Comparison of ENCODE assay signal across 9 cellular contexts in genomic region chr5:124920909-124921666, GRCh38.
DNase-seq lines count a peak whose midpoint lies in the region; ATAC-seq and TF ChIP-seq lines count a peak whose summit lies in the region.
"Had no signal": no experiment of that assay in that cellular context is flagged by ENCODE, and none has a peak within 500 bp of the region (broad histone marks: within the 10 kb centered on the region; RNA-seq: fewer than 3 reads in every experiment).

No MANE protein-coding gene starts in this region.

- WGBS in smooth muscle cell (ENCODE audit: low lambda C conversion rate): 72% methylated on average over 9 of the region's 9 CpGs
- 85% methylated on average over 9 of the region's 9 CpGs for WGBS in right cardiac atrium
- WGBS in stomach, 5 donors: 70 to 85% (median 77%) methylated on average over 9 of the region's 9 CpGs

- H3K9me3 ChIP-seq in smooth muscle cell (replicated peaks; ENCODE audit: low read depth) (no peaks in the 10 kb centered on the region), right cardiac atrium (ENCODE audit: control insufficient read depth, low read length) (no peaks in the 10 kb centered on the region), stomach (no peaks in the 10 kb centered on the region)

- peak overlapping the region; percentile 3 for H2AFZ ChIP-seq in smooth muscle cell (ENCODE audit: low read depth)

- DNase-seq in NAMALWA (ENCODE audit: low spot score) (peak; percentile 90), smooth muscle cell (lab: John Stamatoyannopoulos, UW; ENCODE audit: unreplicated experiment) (no peak), NCI-H1048 (lab: John Stamatoyannopoulos, UW) (no peak), right cardiac atrium (no peak), stomach (no peak)
- DNase-seq: HCEC 1CT; stimulated activated CD4-positive, alpha-beta T cell treated with anti-CD3 and anti-CD28 coated beads, Interleukin-12 subunit alpha, Interleukin-12 subunit beta, amount 100 ng/mL, for 4 hours had no signal

- no peak overlapping the region for H3K4me2 ChIP-seq in smooth muscle cell

- H3K27me3 ChIP-seq in smooth muscle cell (ENCODE audit: low read depth) (no peaks in the 10 kb centered on the region), right cardiac atrium (ENCODE audit: control insufficient read depth, insufficient read depth) (no peaks in the 10 kb centered on the region), stomach (no peaks in the 10 kb centered on the region)

- no peak overlapping the region for H3K9ac ChIP-seq in smooth muscle cell (ENCODE audit: low read depth)

- H3K36me3 ChIP-seq in smooth muscle cell (ENCODE audit: low read depth) (no peaks in the 10 kb centered on the region), stomach (no peaks in the 10 kb centered on the region)

- H3K27ac ChIP-seq in smooth muscle cell (ENCODE audit: low read depth): no peak overlapping the region
- no peak overlapping the region for H3K27ac ChIP-seq in right cardiac atrium (ENCODE audit: low read length)
- no peak overlapping the region for H3K27ac ChIP-seq in stomach

- H4K20me1 ChIP-seq in smooth muscle cell (ENCODE audit: low read depth): no peaks in the 10 kb centered on the region

- peak; percentile 91 for ATAC-seq in GM19035 (IDR thresholded peaks at IDR 0.05; ENCODE audit: unreplicated experiment)
- peak; percentile 91 for ATAC-seq in HG02798 (IDR thresholded peaks at IDR 0.05; ENCODE audit: poor library complexity, unreplicated experiment)
- no peak for ATAC-seq in right cardiac atrium

- peaks cover 53% of the 10 kb centered on the region for H3K4me1 ChIP-seq in smooth muscle cell (ENCODE audit: low read depth)
- no peaks in the 10 kb centered on the region for H3K4me1 ChIP-seq in right cardiac atrium (ENCODE audit: control insufficient read depth, insufficient read depth, low read length)
- H3K4me1 ChIP-seq in stomach: peaks cover 0 to 20% (median 7%) of the 10 kb centered on the region in 4 donors

- no peak for TF ChIP-seq EP300 in stomach (IDR thresholded peaks at IDR 0.05)

- intact Hi-C loops in right cardiac atrium (cut with DNase I) (no loop called here), stomach (cut with DNase I; ENCODE audit: low total_unique reads) (no loop called here)

- no peak for TF ChIP-seq POLR2A in stomach (IDR thresholded peaks at IDR 0.05)

- no peak overlapping the region for H3K4me3 ChIP-seq in smooth muscle cell
- H3K4me3 ChIP-seq in right cardiac atrium (ENCODE audit: low read length): no peak overlapping the region
- no peak overlapping the region for H3K4me3 ChIP-seq in stomach

- no peak for TF ChIP-seq CTCF in smooth muscle cell (IDR thresholded peaks at IDR 0.05; ENCODE audit: borderline replicate concordance, insufficient read depth, poor library complexity, severe bottlenecking)
- no peak for TF ChIP-seq CTCF in stomach (IDR thresholded peaks at IDR 0.05)

- H3K79me2 ChIP-seq in smooth muscle cell (ENCODE audit: low read depth): no peaks in the 10 kb centered on the region

- H3F3A ChIP-seq in smooth muscle cell (ENCODE audit: low read depth): no peaks in the 10 kb centered on the region

Comparison
In these comparisons a context has a peak if more than half of its experiments do, and no peak if none do; other contexts are left out.
1. ATAC-seq: peak in GM19035 (single experiment) and HG02798 (single experiment); none in right cardiac atrium (0 of 2).